27 cellular contexts compared by ENCODE assay signal in the genomic region with DNA sequence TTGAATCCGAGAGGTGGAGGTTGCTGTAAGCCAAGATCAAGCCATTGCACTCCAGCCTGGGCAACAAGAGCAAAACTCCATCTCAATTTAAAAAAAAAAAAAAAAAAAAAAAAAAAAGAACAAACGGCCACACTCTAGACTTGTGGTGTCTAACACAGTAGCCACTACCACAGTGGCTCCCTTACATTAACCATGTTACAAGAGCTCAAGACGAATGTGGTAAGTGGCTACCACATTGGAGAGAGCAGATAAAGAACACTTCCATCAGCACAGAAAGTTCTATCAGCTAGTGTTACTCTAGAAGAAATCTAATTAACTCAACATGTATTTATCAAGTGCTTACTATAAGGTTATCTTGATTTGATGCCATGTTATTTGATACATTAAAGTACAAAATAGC.
"Had no signal": no experiment of that assay in that cellular context is flagged by ENCODE, and none has a peak within 500 bp of the region (broad histone marks: within the 10 kb centered on the region; RNA-seq: fewer than 3 reads in every experiment).

No MANE protein-coding gene starts in this region.

- H3K27ac Mint-ChIP-seq: activated naive CD4-positive, alpha-beta T cell treated with anti-CD3 and anti-CD28 coated beads, Interleukin-2, amount 10 ng/mL, durations not matched to agents 7 days and 5 days; activated naive CD8-positive, alpha-beta T cell; activated naive CD8-positive, alpha-beta T cell treated with anti-CD3 and anti-CD28 coated beads, Interleukin-2, amount 50 U/mL, for 24 hours; brain; IgD-negative memory B cell had no signal

- H3K4me1 Mint-ChIP-seq: brain had no signal

- FAIRE-seq: bronchial epithelial cell had no signal

- H3K27ac ChIP-seq: WERI-Rb-1 had no signal

- DNase-seq: activated CD4-positive, alpha-beta memory T cell treated with anti-CD3 and anti-CD28 coated beads, Interleukin-2, amount 10 ng/mL, durations not matched to agents 7 days and 5 days; activated CD4-positive, alpha-beta T cell treated with anti-CD3 and anti-CD28 coated beads for 1 hour; activated CD4-positive, alpha-beta T cell treated with anti-CD3 and anti-CD28 coated beads for 48 hours; activated CD4-positive, CD25-positive, alpha-beta regulatory T cell; activated CD8-positive, alpha-beta memory T cell treated with anti-CD3 and anti-CD28 coated beads, Interleukin-2, amount 50 U/mL, for 48 hours; activated effector memory CD4-positive, alpha-beta T cell treated with Interleukin-2 at 50 U/mL for 16 hours; activated naive CD4-positive, alpha-beta T cell treated with anti-CD3 and anti-CD28 coated beads, Interleukin-2, amount 10 ng/mL, durations not matched to agents 7 days and 5 days; activated naive CD8-positive, alpha-beta T cell treated with anti-CD3 and anti-CD28 coated beads, Interleukin-2, amount 50 U/mL, for 24 hours; activated T-cell treated with anti-CD3 and anti-CD28 coated beads, Interleukin-2, amount 50 U/mL, for 48 hours; anterior cingulate cortex; caudate nucleus; Karpas-422; KBM-7; NCI-H1105; NCI-H1417 treated with DMSO at 0.1 percent for 48 hours; NCI-H1694 treated with DMSO at 0.1 percent for 48 hours; NCI-H2029; NCI-H345; NCI-H524 treated with DMSO at 0.1 percent for 48 hours; Right ventricle myocardium superior; SW 1271; T1000; WERI-Rb-1 had no signal

- H3K4me3 Mint-ChIP-seq: activated CD4-positive, alpha-beta memory T cell treated with anti-CD3 and anti-CD28 coated beads, Interleukin-2, amount 10 ng/mL, durations not matched to agents 7 days and 5 days; activated naive CD4-positive, alpha-beta T cell treated with anti-CD3 and anti-CD28 coated beads, Interleukin-2, amount 10 ng/mL, durations not matched to agents 7 days and 5 days; activated naive CD8-positive, alpha-beta T cell; activated naive CD8-positive, alpha-beta T cell treated with anti-CD3 and anti-CD28 coated beads, Interleukin-2, amount 50 U/mL, for 24 hours; brain; IgD-negative memory B cell had no signal

- H3K27me3 Mint-ChIP-seq: activated CD4-positive, alpha-beta memory T cell treated with anti-CD3 and anti-CD28 coated beads, Interleukin-2, amount 10 ng/mL, durations not matched to agents 7 days and 5 days; activated naive CD4-positive, alpha-beta T cell treated with anti-CD3 and anti-CD28 coated beads, Interleukin-2, amount 10 ng/mL, durations not matched to agents 7 days and 5 days; activated naive CD8-positive, alpha-beta T cell; activated naive CD8-positive, alpha-beta T cell treated with anti-CD3 and anti-CD28 coated beads, Interleukin-2, amount 50 U/mL, for 24 hours; brain; IgD-negative memory B cell had no signal

- H3K9me3 Mint-ChIP-seq: activated CD4-positive, alpha-beta memory T cell treated with anti-CD3 and anti-CD28 coated beads, Interleukin-2, amount 10 ng/mL, durations not matched to agents 7 days and 5 days; activated naive CD4-positive, alpha-beta T cell treated with anti-CD3 and anti-CD28 coated beads, Interleukin-2, amount 10 ng/mL, durations not matched to agents 7 days and 5 days; activated naive CD8-positive, alpha-beta T cell treated with anti-CD3 and anti-CD28 coated beads, Interleukin-2, amount 50 U/mL, for 24 hours; brain; IgD-negative memory B cell had no signal

- ATAC-seq: activated naive CD8-positive, alpha-beta T cell treated with anti-CD3 and anti-CD28 coated beads, Interleukin-2, amount 50 U/mL, for 24 hours had no signal
